ENCODE assay signal across 1 cellular context in genomic region chr3:186664506-186664905, GRCh38.
TF ChIP-seq lines count a peak whose summit lies in the region.

No MANE protein-coding gene starts in this region.

TF ChIP-seq in H1, 55 proteins besides CTCF, POLR2A, EP300 and RAD21:
- no peak for TF ChIP-seq SIRT6 (IDR thresholded peaks at IDR 0.05; ENCODE audit: low read length)
- TF ChIP-seq RXRA (IDR thresholded peaks at IDR 0.05; ENCODE audit: insufficient read depth, low read depth, low read length): no peak
- TF ChIP-seq MAX (IDR thresholded peaks at IDR 0.05): no peak
- TF ChIP-seq, protein P1, sequence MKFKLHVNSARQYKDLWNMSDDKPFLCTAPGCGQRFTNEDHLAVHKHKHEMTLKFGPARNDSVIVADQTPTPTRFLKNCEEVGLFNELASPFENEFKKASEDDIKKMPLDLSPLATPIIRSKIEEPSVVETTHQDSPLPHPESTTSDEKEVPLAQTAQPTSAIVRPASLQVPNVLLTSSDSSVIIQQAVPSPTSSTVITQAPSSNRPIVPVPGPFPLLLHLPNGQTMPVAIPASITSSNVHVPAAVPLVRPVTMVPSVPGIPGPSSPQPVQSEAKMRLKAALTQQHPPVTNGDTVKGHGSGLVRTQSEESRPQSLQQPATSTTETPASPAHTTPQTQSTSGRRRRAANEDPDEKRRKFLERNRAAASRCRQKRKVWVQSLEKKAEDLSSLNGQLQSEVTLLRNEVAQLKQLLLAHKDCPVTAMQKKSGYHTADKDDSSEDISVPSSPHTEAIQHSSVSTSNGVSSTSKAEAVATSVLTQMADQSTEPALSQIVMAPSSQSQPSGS (IDR thresholded peaks at IDR 0.05; ENCODE audit: low read length): no peak
- no peak for TF ChIP-seq SAP30 (IDR thresholded peaks at IDR 0.05; ENCODE audit: insufficient read depth, insufficient replicate concordance, low read length)
- no peak for TF ChIP-seq CEBPB (IDR thresholded peaks at IDR 0.05; ENCODE audit: low read depth, low read length)
